18 cellular contexts compared by ENCODE assay signal in genomic region chr5:86337667-86338460, GRCh38.
DNase-seq lines count a peak whose midpoint lies in the region; ATAC-seq and TF ChIP-seq lines count a peak whose summit lies in the region.
"Had no signal": no experiment of that assay in that cellular context is flagged by ENCODE, and none has a peak within 500 bp of the region (broad histone marks: within the 10 kb centered on the region; RNA-seq: fewer than 3 reads in every experiment).

No MANE protein-coding gene starts in this region.

- ATAC-seq in WTC11 (peak; percentile 99), body of pancreas (no peak), GM21786 (IDR thresholded peaks at IDR 0.05; ENCODE audit: unreplicated experiment) (no peak), HG03135 (IDR thresholded peaks at IDR 0.05; ENCODE audit: unreplicated experiment) (no peak)
- ATAC-seq: A549 had no signal

- 79 to 82% methylated on average over 10 of the region's 10 CpGs for WGBS in body of pancreas, 2 donors

- H3K27me3 Mint-ChIP-seq in WTC11 (ENCODE audit: low read depth): no peaks in the 10 kb centered on the region
- H3K27me3 Mint-ChIP-seq: CD4-positive, CD25-positive, alpha-beta regulatory T cell had no signal

- no peak overlapping the region for H3K27ac ChIP-seq in body of pancreas
- H3K27ac ChIP-seq: A549, GM23248, Peyer's patch had no signal

- peak overlapping the region; percentile 25; the same call in 1 of the 2 replicates for H3K27ac Mint-ChIP-seq in WTC11

- TF ChIP-seq POLR2A in body of pancreas (IDR thresholded peaks at IDR 0.05): no peak

- H3K36me3 ChIP-seq in BE2C (no peaks in the 10 kb centered on the region), body of pancreas (replicated peaks in 1 of 2; ENCODE audit: insufficient read depth in 1 of 2, low read depth in 2 of 2) (no peaks in the 10 kb centered on the region)
- H3K36me3 ChIP-seq: Peyer's patch had no signal

- CTCF ChIA-PET in WTC11 (lab: Charles Lee): no interaction called here

- H3K4me1 ChIP-seq in BE2C: no peaks in the 10 kb centered on the region
- H3K4me1 ChIP-seq in body of pancreas: no peaks in the 10 kb centered on the region
- H3K4me1 ChIP-seq: A549, Peyer's patch had no signal

- POLR2A ChIA-PET in WTC11 (lab: Charles Lee): no interaction called here

- intact Hi-C loops in body of pancreas (cut with DNase I): no loop called here

- H3K9me3 ChIP-seq in BE2C (no peaks in the 10 kb centered on the region), body of pancreas (no peaks in the 10 kb centered on the region)
- H3K9me3 ChIP-seq: A549, Peyer's patch had no signal

- no peak overlapping the region for H3K4me3 Mint-ChIP-seq in WTC11
- H3K4me3 Mint-ChIP-seq: CD4-positive, CD25-positive, alpha-beta regulatory T cell had no signal

- H3K36me3 Mint-ChIP-seq in WTC11: no peaks in the 10 kb centered on the region

- H3K4me3 ChIP-seq in BE2C (ENCODE audit: low read depth, low read length): no peak overlapping the region
- no peak overlapping the region for H3K4me3 ChIP-seq in GM12875 (ENCODE audit: low read depth, low read length)
- no peak overlapping the region for H3K4me3 ChIP-seq in body of pancreas
- H3K4me3 ChIP-seq: A549, GM23248, Peyer's patch had no signal

- TF ChIP-seq CTCF in BE2C (IDR thresholded peaks at IDR 0.05; ENCODE audit: low read depth, low read length) (0 out of 2 replicates have a peak, but pooled peaks have one; percentile 6), GM12875 (IDR thresholded peaks at IDR 0.05; ENCODE audit: borderline replicate concordance, insufficient read depth, low read depth, low read length) (0 out of 2 replicates have a peak, but pooled peaks have one; percentile 30), WTC11 (IDR thresholded peaks at IDR 0.05) (peak; percentile 27; the same call in 1 of the 2 replicates), body of pancreas (IDR thresholded peaks at IDR 0.05) (no peak)

- no peaks in the 10 kb centered on the region; the same call in 1 of the 2 replicates for H3K9me3 Mint-ChIP-seq in WTC11

- DNase-seq in BE2C (no peak), WTC11 (ENCODE audit: low spot score) (peak; percentile 39), mesenteric fat pad (ENCODE audit: low spot score) (peak; percentile 81), T-helper 9 cell (no peak), body of pancreas (no peak)
- DNase-seq: Calu3; CD4-positive, CD25-positive, alpha-beta regulatory T cell; GM23248; IMR-90; NCI-H1417; NCI-H1930; NCI-H510A treated with DMSO at 0.1 percent for 48 hours; SHP77 treated with DMSO at 0.1 percent for 48 hours had no signal

- H3K4me1 Mint-ChIP-seq in WTC11: no peaks in the 10 kb centered on the region
- H3K4me1 Mint-ChIP-seq: CD4-positive, CD25-positive, alpha-beta regulatory T cell had no signal

- H3K27me3 ChIP-seq in BE2C (0 out of 2 replicates have a peak, but pooled peaks cover 4% of the 10 kb centered on the region), body of pancreas (no peaks in the 10 kb centered on the region)
- H3K27me3 ChIP-seq: Peyer's patch had no signal

TF ChIP-seq in WTC11, 78 proteins besides CTCF, POLR2A, EP300 and RAD21:
- no peak for TF ChIP-seq CBFB (CRISPR knock-in tag; IDR thresholded peaks at IDR 0.05; ENCODE audit: low read depth)
- TF ChIP-seq RELA (CRISPR knock-in tag; IDR thresholded peaks at IDR 0.05; ENCODE audit: borderline replicate concordance): 0 out of 2 replicates have a peak, but pooled peaks have one; percentile 38
- TF ChIP-seq ZNF281 (CRISPR knock-in tag; IDR thresholded peaks at IDR 0.05): no peak
- TF ChIP-seq FOXK1 (CRISPR knock-in tag; IDR thresholded peaks at IDR 0.05): no peak
- no peak for TF ChIP-seq MXD4 (CRISPR knock-in tag; IDR thresholded peaks at IDR 0.05; ENCODE audit: borderline replicate concordance)
- TF ChIP-seq PRDM15 (CRISPR knock-in tag; IDR thresholded peaks at IDR 0.05): no peak

Comparison
In these comparisons a context has a peak if more than half of its experiments do, and no peak if none do; other contexts are left out.
1. DNase-seq: peak in WTC11 (single experiment) and mesenteric fat pad (single experiment); none in BE2C (single experiment), T-helper 9 cell (single experiment) and body of pancreas (0 of 4).
2. CTCF ChIP-seq: peak in BE2C (single experiment), GM12875 (single experiment) and WTC11 (single experiment); none in body of pancreas (0 of 7).